8 cellular contexts compared by ENCODE assay signal in the genomic region with DNA sequence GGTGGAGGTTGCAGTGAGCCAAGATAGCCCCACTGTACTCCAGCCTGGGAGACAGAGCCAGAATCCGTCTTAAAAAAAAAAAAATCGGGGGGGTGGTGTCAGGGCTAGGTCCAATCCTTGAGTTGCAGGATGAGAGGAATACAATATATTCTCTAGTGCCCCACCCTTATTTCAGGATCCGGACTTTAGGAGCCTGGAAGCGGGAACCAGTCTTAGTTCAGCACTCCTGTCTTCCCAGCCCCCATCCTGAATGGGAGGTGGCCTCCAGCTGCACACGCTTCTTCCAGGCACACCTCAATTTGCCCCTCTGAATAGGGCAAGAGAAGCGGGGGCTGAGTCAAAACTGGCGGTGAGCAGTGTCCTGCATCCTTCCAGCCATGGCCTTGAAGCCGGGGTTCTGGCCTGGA. TPM values are rescaled to one million over a fixed set of nuclear protein-coding genes. Genes with fewer than 3 reads are reported as not detected.
A peak's percentile ranks its signal among the peaks of the same experiment; 100 is the strongest.
DNase-seq lines count a peak whose midpoint lies in the region; ATAC-seq and TF ChIP-seq lines count a peak whose summit lies in the region.

No MANE protein-coding gene starts in this region.

- H3K4me2 ChIP-seq in OCI-LY1 (ENCODE audit: low read length) (peak overlapping the region; percentile 98), neuronal stem cell (ENCODE audit: insufficient read depth, low read length, poor library complexity, severe bottlenecking) (peak overlapping the region; percentile 98)

- H2BK12ac ChIP-seq in neuronal stem cell (ENCODE audit: low read length): no peak overlapping the region

- no peak overlapping the region for H2BK15ac ChIP-seq in neuronal stem cell (ENCODE audit: low read length)

- TF ChIP-seq CTCF in OCI-LY1 (IDR thresholded peaks at IDR 0.05; ENCODE audit: low read length) (no peak), endodermal cell (conservative IDR thresholded peaks at IDR 0.05) (no peak)

- peak overlapping the region; percentile 99 for H3K23ac ChIP-seq in neuronal stem cell (ENCODE audit: low read depth, low read length, poor library complexity)

- H3K14ac ChIP-seq in neuronal stem cell (ENCODE audit: low read length): no peak overlapping the region

- H2AK5ac ChIP-seq in neuronal stem cell (ENCODE audit: low read depth, low read length): no peak overlapping the region

- peaks cover 9 to 55% (median 32%) of the 10 kb centered on the region in 4 donors for H3K4me1 Mint-ChIP-seq in CD4-positive, CD25-positive, alpha-beta regulatory T cell
- H3K4me1 Mint-ChIP-seq in endodermal cell: peaks cover 32% of the 10 kb centered on the region

- DNase-seq in CD4-positive, CD25-positive, alpha-beta regulatory T cell: no peak
- DNase-seq in endodermal cell (no peak), neuronal stem cell (ENCODE audit: low spot score) (no peak), SHP77 (lab: John Stamatoyannopoulos, UW) (no peak), Kasumi-1 (lab: John Stamatoyannopoulos, UW) (no peak)

- no peak overlapping the region for H2BK120ac ChIP-seq in neuronal stem cell (ENCODE audit: low read depth, low read length)

- H3K9me2 ChIP-seq in OCI-LY1 (ENCODE audit: low read depth, low read length): no peaks in the 10 kb centered on the region

- peaks cover 21% of the 10 kb centered on the region for H3K27me3 Mint-ChIP-seq in CD4-positive, CD25-positive, alpha-beta regulatory T cell
- peaks cover 26% of the 10 kb centered on the region for H3K27me3 Mint-ChIP-seq in endodermal cell (ENCODE audit: insufficient read depth)

- peak overlapping the region; percentile 68 for H3K27ac ChIP-seq in CD4-positive, CD25-positive, alpha-beta regulatory T cell (ENCODE audit: insufficient read depth, low read length, poor library complexity, severe bottlenecking)
- H3K27ac ChIP-seq in OCI-LY1 (ENCODE audit: low read depth, low read length, poor library complexity, severe bottlenecking) (no peak overlapping the region), endodermal cell (ENCODE audit: low read depth, low read length) (peak overlapping the region; percentile 82), neuronal stem cell (replicated peaks; ENCODE audit: low read length) (peak overlapping the region; percentile 74)

- H4K91ac ChIP-seq in neuronal stem cell (ENCODE audit: low read depth, low read length, poor library complexity): no peak overlapping the region

- peak overlapping the region; percentile 66; the same call in 1 of the 2 replicates for H3K9ac ChIP-seq in OCI-LY1 (ENCODE audit: low read length)
- peak overlapping the region; percentile 80 for H3K9ac ChIP-seq in endodermal cell (ENCODE audit: extremely low read depth, low read length, poor library complexity, severe bottlenecking)
- H3K9ac ChIP-seq in neuronal stem cell (ENCODE audit: low read depth, low read length, poor library complexity): peak overlapping the region; percentile 82

- H4K8ac ChIP-seq in neuronal stem cell (ENCODE audit: low read depth, low read length): no peak overlapping the region

- peak overlapping the region; percentile 24 for H3K18ac ChIP-seq in neuronal stem cell (ENCODE audit: low read length)

- no peak for ATAC-seq in CD4-positive, CD25-positive, alpha-beta regulatory T cell (ENCODE audit: low read depth in 2 of 2)
- no peak for ATAC-seq in HG03196 (IDR thresholded peaks at IDR 0.05; ENCODE audit: unreplicated experiment)
- no peak for ATAC-seq in HG03442 (IDR thresholded peaks at IDR 0.05; ENCODE audit: unreplicated experiment)

- no peaks in the 10 kb centered on the region for H3K36me3 ChIP-seq in CD4-positive, CD25-positive, alpha-beta regulatory T cell (ENCODE audit: control insufficient read depth, insufficient read depth, low read length)
- no peaks in the 10 kb centered on the region for H3K36me3 ChIP-seq in OCI-LY1 (ENCODE audit: insufficient read depth, low read length)
- H3K36me3 ChIP-seq in endodermal cell (ENCODE audit: control insufficient read depth, insufficient read depth, low read length): peaks cover 40% of the 10 kb centered on the region
- H3K36me3 ChIP-seq in neuronal stem cell (replicated peaks in 1 of 2; ENCODE audit: control insufficient read depth in 2 of 2, insufficient read depth in 2 of 2, low read length in 2 of 2): no peaks in the 10 kb centered on the region

- no peaks in the 10 kb centered on the region for H3K36me3 Mint-ChIP-seq in CD4-positive, CD25-positive, alpha-beta regulatory T cell
- no peaks in the 10 kb centered on the region for H3K36me3 Mint-ChIP-seq in endodermal cell (ENCODE audit: low read depth)

- peak overlapping the region in 2 of 3 donors; percentile 31 to 63 for H3K27ac Mint-ChIP-seq in CD4-positive, CD25-positive, alpha-beta regulatory T cell
- H3K27ac Mint-ChIP-seq in endodermal cell: peak overlapping the region; percentile 96

- H3K27me3 ChIP-seq in CD4-positive, CD25-positive, alpha-beta regulatory T cell (ENCODE audit: control insufficient read depth, insufficient read depth, low read length): peaks cover 13% of the 10 kb centered on the region
- H3K27me3 ChIP-seq in OCI-LY1 (ENCODE audit: insufficient read depth, low read length) (no peaks in the 10 kb centered on the region), endodermal cell (ENCODE audit: control insufficient read depth, insufficient read depth, low read length, poor library complexity, severe bottlenecking) (no peaks in the 10 kb centered on the region), neuronal stem cell (ENCODE audit: control insufficient read depth in 3 of 3, insufficient read depth in 3 of 3, low read depth in 1 of 3, low read length in 3 of 3) (peaks cover 0 to 29% (median 7%) of the 10 kb centered on the region in 3 experiments)

- H3K9me3 Mint-ChIP-seq in CD4-positive, CD25-positive, alpha-beta regulatory T cell: no peaks in the 10 kb centered on the region
- H3K9me3 Mint-ChIP-seq in endodermal cell: no peaks in the 10 kb centered on the region

- no peaks in the 10 kb centered on the region for H3K9me3 ChIP-seq in CD4-positive, CD25-positive, alpha-beta regulatory T cell (ENCODE audit: control insufficient read depth in 2 of 2, low read length in 2 of 2)
- no peaks in the 10 kb centered on the region for H3K9me3 ChIP-seq in OCI-LY1 (ENCODE audit: low read length)
- no peaks in the 10 kb centered on the region for H3K9me3 ChIP-seq in endodermal cell (ENCODE audit: control insufficient read depth, low read length)
- H3K9me3 ChIP-seq in neuronal stem cell (replicated peaks in 1 of 2; ENCODE audit: control insufficient read depth in 2 of 2, insufficient read depth in 1 of 2, low read depth in 1 of 2, low read length in 2 of 2): no peaks in the 10 kb centered on the region

- H3K4ac ChIP-seq in neuronal stem cell (ENCODE audit: low read length): no peak overlapping the region

- peaks cover 56% of the 10 kb centered on the region for H3K4me1 ChIP-seq in CD4-positive, CD25-positive, alpha-beta regulatory T cell (ENCODE audit: control insufficient read depth, insufficient read depth, low read length, poor library complexity, severe bottlenecking)
- H3K4me1 ChIP-seq in OCI-LY1 (ENCODE audit: insufficient read depth, low read length, severe bottlenecking): peaks cover 36% of the 10 kb centered on the region
- peaks cover 28% of the 10 kb centered on the region for H3K4me1 ChIP-seq in endodermal cell (ENCODE audit: control insufficient read depth, insufficient read depth, low read length)
- peaks cover 30 to 33% of the 10 kb centered on the region in 2 donors for H3K4me1 ChIP-seq in neuronal stem cell (ENCODE audit: control insufficient read depth in 2 of 2, insufficient read depth in 1 of 2, low read depth in 1 of 2, low read length in 2 of 2)

- peak overlapping the region; percentile 76 to 92 (median 86) for H3K4me3 Mint-ChIP-seq in CD4-positive, CD25-positive, alpha-beta regulatory T cell
- peak overlapping the region; percentile 86 for H3K4me3 Mint-ChIP-seq in endodermal cell

- H2AFZ ChIP-seq in OCI-LY1 (ENCODE audit: low read length): no peak overlapping the region
- peak overlapping the region; percentile 96 for H2AFZ ChIP-seq in neuronal stem cell (ENCODE audit: low read length)

- peak overlapping the region; percentile 57 for H2BK5ac ChIP-seq in neuronal stem cell (ENCODE audit: low read length)

- H3K79me2 ChIP-seq in OCI-LY1 (ENCODE audit: insufficient read depth, low read length): no peaks in the 10 kb centered on the region

- no peak overlapping the region for H3K4me3 ChIP-seq in CD4-positive, CD25-positive, alpha-beta regulatory T cell (ENCODE audit: low read depth, low read length)
- H3K4me3 ChIP-seq in OCI-LY1 (ENCODE audit: low read depth, low read length, poor library complexity, severe bottlenecking) (peak overlapping the region; percentile 76), endodermal cell (ENCODE audit: low read length) (peak overlapping the region; percentile 89), neuronal stem cell (ENCODE audit: low read length in 2 of 2) (peak overlapping the region; percentile 86 to 93)

- 26 to 35% methylated on average over 2 to 8 of the region's 8 CpGs for WGBS in endodermal cell (ENCODE audit: insufficient coverage in 1 of 2, insufficient read length in 1 of 2), 2 experiments
- no CpG with 5 or more reads among the region's 8 CpGs for whole genome bisulfite sequencing in neuronal stem cell (ENCODE audit: extremely low coverage in 2 of 2, insufficient read length in 2 of 2, insufficient replicate concordance in 1 of 2), 2 donors

- no peaks in the 10 kb centered on the region for H3K79me1 ChIP-seq in neuronal stem cell (ENCODE audit: low read depth, low read length)

- H4K20me1 ChIP-seq in OCI-LY1 (ENCODE audit: insufficient read depth, low read length): no peaks in the 10 kb centered on the region

- H3F3A ChIP-seq in OCI-LY1 (ENCODE audit: insufficient read depth, low read length): no peaks in the 10 kb centered on the region

RNA-seq across cellular contexts. Expression of a gene that starts 1.6 kb away (rescaled TPM):
- 34.5 TPM for total RNA-seq in CD4-positive, CD25-positive, alpha-beta regulatory T cell
- 1 to 10 TPM; 1.9 to 4.5 (median 3.4) TPM for polyA plus RNA-seq in CD4-positive, CD25-positive, alpha-beta regulatory T cell
- total RNA-seq in endodermal cell: 10 to 100 TPM; 51.7 to 71.9 TPM
- polyA plus RNA-seq in endodermal cell (2013, experiment 1 of 2): 31.9 TPM
- 31.3 TPM for polyA plus RNA-seq in endodermal cell (2013, experiment 2 of 2)
- polyA plus RNA-seq in neuronal stem cell (2013, experiment 1 of 2): 15.0 TPM
- 14.0 TPM for polyA plus RNA-seq in neuronal stem cell (2013, experiment 2 of 2)

RNA-seq across cellular contexts. Expression of a gene that starts 3.1 kb away (rescaled TPM):
- 1.3 TPM for total RNA-seq in CD4-positive, CD25-positive, alpha-beta regulatory T cell
- polyA plus RNA-seq in CD4-positive, CD25-positive, alpha-beta regulatory T cell: not detected
- total RNA-seq in endodermal cell: 1 to 10 TPM; 8.9 to 9.0 TPM
- 4.8 TPM for polyA plus RNA-seq in endodermal cell (2013, experiment 1 of 2)
- polyA plus RNA-seq in endodermal cell (2013, experiment 2 of 2): 4.6 TPM
- polyA plus RNA-seq in neuronal stem cell (2013, experiment 1 of 2): 2.6 TPM
- 2.3 TPM for polyA plus RNA-seq in neuronal stem cell (2013, experiment 2 of 2)

RNA-seq across cellular contexts. Expression of a gene that starts 18.7 kb away (rescaled TPM):
- total RNA-seq in CD4-positive, CD25-positive, alpha-beta regulatory T cell: 31.0 TPM
- polyA plus RNA-seq in CD4-positive, CD25-positive, alpha-beta regulatory T cell: 100 to 1,000 TPM in 2 of 4 donors, 10 to 100 TPM in 2; 91.8 to 141 (median 98.7) TPM
- 10 to 100 TPM; 43.1 to 46.4 TPM for total RNA-seq in endodermal cell
- 40.4 TPM for polyA plus RNA-seq in endodermal cell (2013, experiment 1 of 2)
- polyA plus RNA-seq in endodermal cell (2013, experiment 2 of 2): 36.2 TPM
- 22.6 TPM for polyA plus RNA-seq in neuronal stem cell (2013, experiment 1 of 2)
- 21.1 TPM for polyA plus RNA-seq in neuronal stem cell (2013, experiment 2 of 2)

RNA-seq across cellular contexts. Expression of a gene that starts 33.7 kb away (rescaled TPM):
- 10.0 TPM for total RNA-seq in CD4-positive, CD25-positive, alpha-beta regulatory T cell
- 1 to 10 TPM; 1.4 to 5.3 (median 2.8) TPM for polyA plus RNA-seq in CD4-positive, CD25-positive, alpha-beta regulatory T cell
- total RNA-seq in endodermal cell: 10 to 100 TPM; 10.5 to 12.4 TPM
- 6.1 TPM for polyA plus RNA-seq in endodermal cell (2013, experiment 1 of 2)
- polyA plus RNA-seq in endodermal cell (2013, experiment 2 of 2): 3.8 TPM
- 2.4 TPM for polyA plus RNA-seq in neuronal stem cell (2013, experiment 1 of 2)
- 3.0 TPM for polyA plus RNA-seq in neuronal stem cell (2013, experiment 2 of 2)

RNA-seq across cellular contexts. Expression of a gene that starts 46.7 kb away (rescaled TPM):
- 2.2 TPM for total RNA-seq in CD4-positive, CD25-positive, alpha-beta regulatory T cell
- under 1 TPM in 1 of 4 donors, not detected in 3; 0.09 TPM for polyA plus RNA-seq in CD4-positive, CD25-positive, alpha-beta regulatory T cell
- 1 to 10 TPM; 5.6 to 6.4 TPM for total RNA-seq in endodermal cell
- polyA plus RNA-seq in endodermal cell (2013, experiment 1 of 2): 2.5 TPM
- 2.4 TPM for polyA plus RNA-seq in endodermal cell (2013, experiment 2 of 2)
- polyA plus RNA-seq in neuronal stem cell (2013, experiment 1 of 2): 0.79 TPM
- 0.65 TPM for polyA plus RNA-seq in neuronal stem cell (2013, experiment 2 of 2)
